Comparison of ENCODE assay signal across 12 cellular contexts in the genomic region with DNA sequence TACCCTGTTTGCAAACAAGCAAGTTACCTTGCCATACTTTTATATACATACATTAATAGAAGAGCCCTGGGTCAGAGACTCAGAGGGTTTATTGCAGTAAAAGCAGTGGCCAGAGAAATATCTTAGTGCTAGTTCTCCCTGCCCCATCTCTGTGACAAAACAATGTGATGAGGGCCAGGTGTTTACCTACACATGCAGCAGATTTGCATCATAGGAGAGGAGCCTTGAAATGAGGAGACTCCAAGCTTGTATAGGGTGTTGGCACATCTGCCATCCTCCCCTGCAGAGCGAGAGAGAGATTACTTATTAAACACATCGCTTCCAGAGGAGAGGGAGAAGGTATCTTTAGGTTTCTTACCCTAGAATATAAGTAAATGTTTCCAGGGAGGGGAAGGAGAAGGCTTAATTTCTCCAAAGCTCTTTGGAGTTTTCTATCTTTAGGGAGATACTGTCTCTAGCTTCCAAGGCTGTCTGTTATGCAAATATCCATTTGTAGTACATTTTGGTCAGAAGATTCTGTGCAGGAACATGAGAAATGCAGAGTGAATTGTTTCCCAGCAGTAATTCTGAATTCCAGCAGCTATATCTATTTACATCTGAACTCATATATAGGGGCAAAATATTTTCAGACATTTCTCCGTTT.
"Had no signal": no experiment of that assay in that cellular context is flagged by ENCODE, and none has a peak within 500 bp of the region (broad histone marks: within the 10 kb centered on the region; RNA-seq: fewer than 3 reads in every experiment).

No MANE protein-coding gene starts in this region.

- ATAC-seq: esophagus mucosa; gastrocnemius medialis; naive thymus-derived CD4-positive, alpha-beta T cell; stimulated activated naive CD8-positive, alpha-beta T cell treated with anti-CD3 and anti-CD28 coated beads, Interleukin-15, amount 100 ng/mL, for 72 hours had no signal

- H3K9me3 ChIP-seq: gastrocnemius medialis had no signal

- H3K36me3 ChIP-seq: gastrocnemius medialis, neural progenitor cell had no signal

- H2AFZ ChIP-seq: neural progenitor cell had no signal

- H3K27ac ChIP-seq: gastrocnemius medialis, neural progenitor cell had no signal

- FAIRE-seq: bronchial epithelial cell, islet of Langerhans had no signal

- DNase-seq: activated CD4-positive, alpha-beta T cell treated with anti-CD3 and anti-CD28 coated beads, Interleukin-2, amount 50 U/mL, for 4 hours; activated gamma-delta T cell; effector CD8-positive, alpha-beta T cell; gastrocnemius medialis; left cardiac atrium; mesendoderm; naive thymus-derived CD4-positive, alpha-beta T cell; stimulated activated naive CD8-positive, alpha-beta T cell treated with anti-CD3 and anti-CD28 coated beads, Interleukin-15, amount 100 ng/mL, for 72 hours had no signal

- H3K27me3 ChIP-seq: gastrocnemius medialis, neural progenitor cell had no signal

- H3K4me2 ChIP-seq: neural progenitor cell had no signal

- H3K4me1 ChIP-seq: gastrocnemius medialis, neural progenitor cell had no signal

- H3K4me3 ChIP-seq: gastrocnemius medialis, neural progenitor cell had no signal

- H3K9ac ChIP-seq: neural progenitor cell had no signal
